ENCODE assay signal across 8 cellular contexts in the genomic region with DNA sequence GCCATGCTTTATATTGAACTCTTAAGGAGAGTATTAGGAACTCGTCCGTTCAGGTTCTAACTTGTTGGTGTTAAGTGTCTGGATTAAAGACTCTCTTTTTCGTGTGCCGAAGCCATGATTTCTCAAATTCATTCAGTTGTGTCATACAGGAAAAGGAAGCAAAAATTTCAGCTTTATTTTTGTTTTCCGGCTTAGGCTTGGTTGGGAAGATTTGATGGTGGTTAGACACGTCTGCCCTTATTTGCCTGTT. TPM values are rescaled to one million over a fixed set of nuclear protein-coding genes. Genes with fewer than 3 reads are reported as not detected.
DNase-seq lines count a peak whose midpoint lies in the region; ATAC-seq, FAIRE-seq and TF ChIP-seq lines count a peak whose summit lies in the region.

No MANE protein-coding gene starts in this region.

- no TSS peak for BruUV-seq in Panc1 (replicated peaks; lab: Mats Ljungman, UMichigan)

- DNase-seq in NCI-H2196 (lab: John Stamatoyannopoulos, UW; ENCODE audit: unreplicated experiment) (peak; percentile 24), NCI-H2196 treated with DMSO at 0.1 percent for 48 hours (lab: John Stamatoyannopoulos, UW; ENCODE audit: unreplicated experiment) (no peak), Panc1 (ENCODE audit: low read depth, low spot score) (no peak), pancreas (no peak), OCI-M2 (lab: John Stamatoyannopoulos, UW; ENCODE audit: unreplicated experiment) (no peak), NCI-H1436 (lab: John Stamatoyannopoulos, UW) (no peak), NCI-H1048 (lab: John Stamatoyannopoulos, UW) (no peak)

- H3K4me3 ChIP-seq in Panc1 (ENCODE audit: low read depth in 2 of 2, low read length in 2 of 2) (peak overlapping the region; percentile 72 to 76), esophagus (ENCODE audit: low read depth in 1 of 2, low read length in 2 of 2) (peak overlapping the region in 1 of 2 donors; percentile 97), pancreas (peak overlapping the region; percentile 37 to 64 (median 56))

- POLR2A ChIA-PET in Panc1 (lab: Charles Lee): interaction anchor here (0.5 to 0.7 kb wide), 3 partner anchors 14 to 161 kb away, joined by 5 to 10 read pairs (median 5); no protein-coding TSS in a partner anchor

- H3K36me3 ChIP-seq in Panc1 (ENCODE audit: control insufficient read depth, insufficient read depth, low read length): 0 out of 2 replicates have a peak, but pooled peaks cover 2% of the 10 kb centered on the region
- H3K36me3 ChIP-seq in esophagus (ENCODE audit: control insufficient read depth in 2 of 2, insufficient read depth in 2 of 2, low read length in 1 of 2): peaks cover 0 to 15% of the 10 kb centered on the region in 2 donors
- H3K36me3 ChIP-seq in pancreas: peaks cover 0 to 6% (median 0%) of the 10 kb centered on the region in 3 donors

- H3K27ac ChIP-seq in Panc1 (ENCODE audit: low read length) (peak overlapping the region; percentile 91), esophagus (ENCODE audit: low read depth in 2 of 2, low read length in 1 of 2) (peak overlapping the region; percentile 94 to 97), pancreas (peak overlapping the region; percentile 77 to 90 (median 85))

- no peak for TF ChIP-seq CTCF in Panc1 (IDR thresholded peaks at IDR 0.05)
- no peak for TF ChIP-seq CTCF in pancreas (IDR thresholded peaks at IDR 0.05)

- WGBS in esophagus, 2 donors: 0 to 1% methylated on average over 6 of the region's 6 CpGs
- 0% methylated on average over 6 of the region's 6 CpGs for WGBS in pancreas, 2 donors

- H3K9me3 ChIP-seq in Panc1 (ENCODE audit: control insufficient read depth, insufficient read depth, low read depth, low read length): no peaks in the 10 kb centered on the region
- no peaks in the 10 kb centered on the region for H3K9me3 ChIP-seq in esophagus (ENCODE audit: control insufficient read depth in 2 of 2, insufficient read depth in 1 of 2, low read depth in 1 of 2, low read length in 1 of 2)
- no peaks in the 10 kb centered on the region for H3K9me3 ChIP-seq in pancreas

- in situ Hi-C loops in Panc1 (cut with HindIII; ENCODE audit: low pct_unique_long_range_greater_than_20kb, low sequenced_read_pairs): no loop called here

- CTCF ChIA-PET in Panc1 (lab: Charles Lee): interaction anchor here (0.6 kb wide), 1 partner anchor 275 kb away, joined by 3 read pairs; no protein-coding TSS in a partner anchor

- intact Hi-C loops in Panc1 (cut with micrococcal nuclease; ENCODE audit: unreplicated experiment): no loop called here
- intact Hi-C loops in pancreas (cut with DNase I): no loop called here

- H3K4me1 ChIP-seq in Panc1 (ENCODE audit: control insufficient read depth, insufficient read depth, low read length): peaks cover 22% of the 10 kb centered on the region
- peaks cover 4 to 12% of the 10 kb centered on the region in 2 donors for H3K4me1 ChIP-seq in esophagus (ENCODE audit: control insufficient read depth in 2 of 2, insufficient read depth in 2 of 2, low read length in 1 of 2)
- H3K4me1 ChIP-seq in pancreas: peaks cover 20 to 28% (median 20%) of the 10 kb centered on the region in 3 donors

- H3K27me3 ChIP-seq in Panc1 (ENCODE audit: control insufficient read depth, insufficient read depth, low read length): no peaks in the 10 kb centered on the region
- no peaks in the 10 kb centered on the region for H3K27me3 ChIP-seq in esophagus (ENCODE audit: control insufficient read depth in 1 of 2, insufficient read depth in 2 of 2, low read length in 2 of 2)
- no peaks in the 10 kb centered on the region for H3K27me3 ChIP-seq in pancreas

- ATAC-seq in Panc1: no peak
- ATAC-seq in pancreas: no peak

- FAIRE-seq in pancreas (lab: Jason Lieb, UNC): no peak

RNA-seq across cellular contexts. Expression of a gene that starts 0.9 kb away (rescaled TPM):
- total RNA-seq in Panc1 (2021; ENCODE audit: unreplicated experiment): 59.5 TPM
- polyA plus RNA-seq in Panc1 (2012; ENCODE audit: insufficient read length): 53.2 TPM
- 10 to 100 TPM; 42.9 to 59.4 TPM for polyA plus RNA-seq in esophagus
- total RNA-seq in pancreas: 10 to 100 TPM; 25.0 to 31.5 (median 29.2) TPM
- polyA plus RNA-seq in pancreas: 10 to 100 TPM; 20.1 to 23.3 TPM

RNA-seq across cellular contexts. Expression of a gene that starts 30.7 kb away (rescaled TPM):
- 113 TPM for total RNA-seq in Panc1 (2021; ENCODE audit: unreplicated experiment)
- 128 TPM for polyA plus RNA-seq in Panc1 (2012; ENCODE audit: insufficient read length)
- polyA plus RNA-seq in esophagus: 100 to 1,000 TPM in 1 of 2 donors, 10 to 100 TPM in 1; 82.0 to 107 TPM
- total RNA-seq in pancreas: 10 to 100 TPM; 16.3 to 35.0 (median 22.3) TPM
- 10 to 100 TPM; 33.8 to 47.3 TPM for polyA plus RNA-seq in pancreas

RNA-seq across cellular contexts. Expression of a gene that starts 34.5 kb away (rescaled TPM):
- total RNA-seq in Panc1 (2021; ENCODE audit: unreplicated experiment): not detected
- polyA plus RNA-seq in Panc1 (2012; ENCODE audit: insufficient read length): 2.2 TPM
- under 1 TPM; 0.42 to 0.92 TPM for polyA plus RNA-seq in esophagus
- not detected for total RNA-seq in pancreas
- polyA plus RNA-seq in pancreas: under 1 TPM; 0.12 to 0.53 TPM
